In the genomic region with DNA sequence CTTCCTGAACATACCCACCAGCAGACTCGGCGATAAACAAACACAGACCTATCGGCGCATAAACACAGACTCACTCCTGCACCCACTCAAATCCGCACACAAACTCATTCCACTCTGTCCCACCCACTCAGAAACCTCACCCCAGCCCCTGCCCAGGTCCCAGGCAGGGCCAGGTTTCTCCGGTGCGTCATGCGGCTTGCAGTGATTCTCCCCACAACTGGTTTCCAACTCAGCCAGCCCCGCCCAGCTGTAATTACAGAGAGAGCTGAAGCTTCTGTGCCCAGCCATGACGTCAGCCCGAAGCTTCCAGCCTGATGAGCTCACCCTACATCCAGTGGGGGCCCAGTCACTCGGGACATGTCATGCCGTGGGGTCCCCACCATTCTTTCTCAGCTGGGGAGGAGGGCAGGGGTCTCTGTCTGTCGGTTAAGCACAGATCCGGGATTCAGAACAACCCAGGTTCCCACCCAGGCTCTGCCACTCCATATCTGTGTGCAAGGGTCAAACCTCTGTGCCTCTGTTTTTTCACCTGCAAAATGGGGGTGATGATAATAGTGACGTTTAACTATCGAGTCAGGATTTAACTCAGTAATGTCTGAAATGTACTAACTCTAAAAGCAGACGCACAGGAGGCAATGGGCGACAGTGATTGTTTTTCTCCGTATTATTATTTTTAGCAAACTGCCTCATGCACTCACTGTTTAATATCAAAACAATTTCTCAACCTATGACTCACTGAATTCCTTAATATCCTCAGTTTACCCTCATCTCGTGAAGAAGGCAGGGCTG, we compare ENCODE assay signal across 9 cellular contexts. TPM values are rescaled to one million over a fixed set of nuclear protein-coding genes. Genes with fewer than 3 reads are reported as not detected.
DNase-seq lines count a peak whose midpoint lies in the region; ATAC-seq and TF ChIP-seq lines count a peak whose summit lies in the region.
"Had no signal": no experiment of that assay in that cellular context is flagged by ENCODE, and none has a peak within 500 bp of the region (broad histone marks: within the 10 kb centered on the region; RNA-seq: fewer than 3 reads in every experiment).

No MANE protein-coding gene starts in this region.

- H3K4me1 ChIP-seq in A673 (ENCODE audit: insufficient read depth, low read length, poor library complexity, severe bottlenecking) (no peaks in the 10 kb centered on the region), skeletal muscle tissue (ENCODE audit: control insufficient read depth in 3 of 3, insufficient read depth in 3 of 3, low read length in 3 of 3) (peaks cover 27 to 34% (median 29%) of the 10 kb centered on the region in 3 donors)
- H3K4me1 ChIP-seq in effector memory CD4-positive, alpha-beta T cell (ENCODE audit: control insufficient read depth, insufficient read depth, low read length, poor library complexity, severe bottlenecking), result no peaks in the 10 kb centered on the region

- intact Hi-C loops in A673 (cut with micrococcal nuclease; ENCODE audit: unreplicated experiment), result no loop called here

- H3K4me3 ChIP-seq in A673 (ENCODE audit: low read depth, low read length, poor library complexity, severe bottlenecking) (peak overlapping the region; percentile 27), skeletal muscle tissue (ENCODE audit: low read length in 3 of 3) (peak overlapping the region; percentile 79 to 87 (median 83))
- no peak overlapping the region for H3K4me3 ChIP-seq in effector memory CD4-positive, alpha-beta T cell (ENCODE audit: insufficient read depth, low read depth, low read length, poor library complexity, severe bottlenecking)

- no peak for ATAC-seq in GM18858 (IDR thresholded peaks at IDR 0.05; ENCODE audit: unreplicated experiment)
- no peak for ATAC-seq in GM19395 (IDR thresholded peaks at IDR 0.05; ENCODE audit: unreplicated experiment)

- H3K9me3 ChIP-seq in A673 (ENCODE audit: low read depth, low read length, poor library complexity, severe bottlenecking), result no peaks in the 10 kb centered on the region
- H3K9me3 ChIP-seq in skeletal muscle tissue (ENCODE audit: control insufficient read depth in 3 of 3, low read length in 3 of 3), result no peaks in the 10 kb centered on the region
- H3K9me3 ChIP-seq in effector memory CD4-positive, alpha-beta T cell (ENCODE audit: control insufficient read depth, low read length), result no peaks in the 10 kb centered on the region

- TF ChIP-seq CTCF in A673 (conservative IDR thresholded peaks at IDR 0.05; ENCODE audit: low read depth, low read length), result no peak

- H3K36me3 ChIP-seq in A673 (ENCODE audit: insufficient read depth, low read length, poor library complexity, severe bottlenecking) (no peaks in the 10 kb centered on the region), skeletal muscle tissue (ENCODE audit: control insufficient read depth in 3 of 3, insufficient read depth in 3 of 3, low read length in 3 of 3) (peaks cover 2 to 17% (median 14%) of the 10 kb centered on the region in 3 donors)
- no peaks in the 10 kb centered on the region for H3K36me3 ChIP-seq in effector memory CD4-positive, alpha-beta T cell (ENCODE audit: control insufficient read depth, insufficient read depth, low read length)

- CTCF ChIA-PET in A673 (lab: Charles Lee), result no interaction called here

- H3K9ac ChIP-seq in skeletal muscle tissue (ENCODE audit: low read depth in 1 of 3, low read length in 3 of 3), result peak overlapping the region; percentile 89 to 99 (median 92)

- no peak overlapping the region for H3K27ac ChIP-seq in A673 (ENCODE audit: low read depth, low read length, poor library complexity, severe bottlenecking)
- peak overlapping the region; percentile 97 for H3K27ac ChIP-seq in skeletal muscle tissue (ENCODE audit: low read depth, low read length)
- no peak overlapping the region for H3K27ac ChIP-seq in effector memory CD4-positive, alpha-beta T cell (ENCODE audit: insufficient read depth, low read length, poor library complexity, severe bottlenecking)

- no TSS peak for BruUV-seq in A673 (replicated peaks; lab: Mats Ljungman, UMichigan)

- POLR2A ChIA-PET in A673 (lab: Charles Lee; ENCODE audit: low non-redundant PET), result interaction anchor here (0.6 kb wide), 1 partner anchor 8 kb away, joined by 3 read pairs; no protein-coding TSS in a partner anchor

- H3K27me3 ChIP-seq in A673 (replicated peaks; ENCODE audit: insufficient read depth, low read depth, low read length, poor library complexity) (peaks cover 86% of the 10 kb centered on the region), skeletal muscle tissue (ENCODE audit: control insufficient read depth in 3 of 3, insufficient read depth in 3 of 3, low read length in 3 of 3) (no peaks in the 10 kb centered on the region)
- H3K27me3 ChIP-seq in effector memory CD4-positive, alpha-beta T cell (replicated peaks; ENCODE audit: control insufficient read depth, insufficient read depth, low read length, poor library complexity, severe bottlenecking), result no peaks in the 10 kb centered on the region

- DNase-seq in A673 (ENCODE audit: low spot score) (peak; percentile 68), HT1080 (ENCODE audit: low read depth) (peak; percentile 82), anterior cingulate cortex (lab: John Stamatoyannopoulos, UW) (peak in 51 of 58 donors; percentile 9 to 78 (median 52)), hippocampal formation (lab: John Stamatoyannopoulos, UW) (peak; percentile 27 to 39)
- no peak for DNase-seq in effector memory CD4-positive, alpha-beta T cell

RNA-seq across cellular contexts. Expression of gene HSPB8, which starts 2.3 kb away (rescaled TPM):
- total RNA-seq in A673 (2021), result 0.13 and 0.42 TPM in 2 replicates
- 8.7 TPM in 2 replicates for total RNA-seq in HT1080 (2014; rRNA removed; shearing (Covaris generic))
- 7.1 and 7.8 TPM in 2 replicates for polyA plus RNA-seq in HT1080 (2015; cell fraction: cytosol; rRNA removed)
- polyA plus RNA-seq in HT1080 (2015; cell fraction: nucleus; rRNA removed), result 5.2 and 5.9 TPM in 2 replicates
- 94.5 TPM for total RNA-seq in skeletal muscle tissue
- total RNA-seq: activated CD8-positive, alpha-beta memory T cell treated with anti-CD3 and anti-CD28 coated beads for 36 hours had no signal

Comparison
In these comparisons a context has a peak if more than half of its experiments do, and no peak if none do; other contexts are left out.
1. DNase-seq: peak in A673 (single experiment), HT1080 (single experiment), anterior cingulate cortex (51 of 58) and hippocampal formation (2 of 2); none in effector memory CD4-positive, alpha-beta T cell (0 of 3).